Comparison of ENCODE assay signal across 8 cellular contexts in the genomic region with DNA sequence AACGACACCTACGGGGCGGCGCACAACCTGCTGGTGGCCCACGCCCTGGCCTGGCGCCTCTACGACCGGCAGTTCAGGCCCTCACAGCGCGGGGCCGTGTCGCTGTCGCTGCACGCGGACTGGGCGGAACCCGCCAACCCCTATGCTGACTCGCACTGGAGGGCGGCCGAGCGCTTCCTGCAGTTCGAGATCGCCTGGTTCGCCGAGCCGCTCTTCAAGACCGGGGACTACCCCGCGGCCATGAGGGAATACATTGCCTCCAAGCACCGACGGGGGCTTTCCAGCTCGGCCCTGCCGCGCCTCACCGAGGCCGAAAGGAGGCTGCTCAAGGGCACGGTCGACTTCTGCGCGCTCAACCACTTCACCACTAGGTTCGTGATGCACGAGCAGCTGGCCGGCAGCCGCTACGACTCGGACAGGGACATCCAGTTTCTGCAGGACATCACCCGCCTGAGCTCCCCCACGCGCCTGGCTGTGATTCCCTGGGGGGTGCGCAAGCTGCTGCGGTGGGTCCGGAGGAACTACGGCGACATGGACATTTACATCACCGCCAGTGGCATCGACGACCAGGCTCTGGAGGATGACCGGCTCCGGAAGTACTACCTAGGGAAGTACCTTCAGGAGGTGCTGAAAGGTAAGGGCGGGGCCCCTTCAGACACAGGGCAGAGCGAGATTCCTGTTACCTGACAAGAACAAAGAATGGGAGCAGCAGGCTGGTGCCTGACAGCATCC. TPM values are rescaled to one million over a fixed set of nuclear protein-coding genes. Genes with fewer than 3 reads are reported as not detected.
DNase-seq lines count a peak whose midpoint lies in the region; ATAC-seq and TF ChIP-seq lines count a peak whose summit lies in the region.

No MANE protein-coding gene starts in this region.

- no peaks in the 10 kb centered on the region for H3K27me3 ChIP-seq in muscle layer of colon (ENCODE audit: control insufficient read depth in 1 of 2, insufficient read depth in 2 of 2, low read length in 2 of 2)
- no peaks in the 10 kb centered on the region for H3K27me3 ChIP-seq in transverse colon

- peak; percentile 84 for ATAC-seq in HG03045 (IDR thresholded peaks at IDR 0.05; ENCODE audit: unreplicated experiment)

- TF ChIP-seq EP300 in transverse colon (IDR thresholded peaks at IDR 0.05; ENCODE audit: low read depth) = no peak

- in situ Hi-C loops in transverse colon (cut with MboI; ENCODE audit: low pct_ligation_motif_present in 1 of 4, low pct_unique_long_range_greater_than_20kb in 1 of 4, low sequenced_read_pairs in 3 of 4) = loop anchor here in 1 of 4 donors (25.0 kb wide), 1 partner anchor 560 kb away; no protein-coding TSS in a partner anchor

- peak; percentile 37 for DNase-seq in DMS153 (lab: John Stamatoyannopoulos, UW)
- no peak for DNase-seq in DMS153 treated with DMSO at 0.1 percent for 48 hours (lab: John Stamatoyannopoulos, UW; ENCODE audit: unreplicated experiment)
- DNase-seq in activated CD4-positive, alpha-beta T cell treated with anti-CD3 and anti-CD28 coated beads, Interleukin-2, amount 50 U/mL, for 4 hours = peak; percentile 6 to 7
- no peak for DNase-seq in epithelial cell of prostate (ENCODE audit: low read depth, low spot score)
- DNase-seq in transverse colon = peak; percentile 81
- no peak for DNase-seq in COR-L47 (lab: John Stamatoyannopoulos, UW)

- intact Hi-C loops in transverse colon (cut with DNase I; ENCODE audit: low total_unique reads) = no loop called here

- peak overlapping the region; percentile 40 for H3K27ac ChIP-seq in epithelial cell of prostate
- no peak overlapping the region for H3K27ac ChIP-seq in muscle layer of colon (ENCODE audit: low read depth, low read length)
- peak overlapping the region; percentile 73 to 84 (median 76) for H3K27ac ChIP-seq in transverse colon

- H3K9ac ChIP-seq in muscle layer of colon (ENCODE audit: low read length) = no peak overlapping the region

- no peaks in the 10 kb centered on the region for H3K4me1 ChIP-seq in muscle layer of colon (ENCODE audit: insufficient read depth, low read length)
- peaks cover 4 to 14% (median 8%) of the 10 kb centered on the region in 4 donors for H3K4me1 ChIP-seq in transverse colon

- WGBS in transverse colon (ENCODE audit: low coverage in 1 of 2), 2 donors = 16% methylated on average over 43 of the region's 61 CpGs; no CpG with 5 or more reads in 1 of the 2 donors

- TF ChIP-seq POLR2A in transverse colon (IDR thresholded peaks at IDR 0.05) = peak; percentile 64

- peak; percentile 4 to 66 (median 29) for TF ChIP-seq CTCF in transverse colon (IDR thresholded peaks at IDR 0.05)

- H3K4me3 ChIP-seq in muscle layer of colon (ENCODE audit: low read depth in 1 of 2, low read length in 2 of 2) = peak overlapping the region; percentile 17 to 66
- peak overlapping the region; percentile 29 to 51 (median 36) for H3K4me3 ChIP-seq in transverse colon

- H3K9me3 ChIP-seq in muscle layer of colon (ENCODE audit: low read length) (no peaks in the 10 kb centered on the region), transverse colon (no peaks in the 10 kb centered on the region)

- peaks cover 13% of the 10 kb centered on the region for H3K36me3 ChIP-seq in muscle layer of colon (ENCODE audit: insufficient read depth, low read length)
- H3K36me3 ChIP-seq in transverse colon = peaks cover 0 to 4% (median 2%) of the 10 kb centered on the region in 4 donors

RNA-seq across cellular contexts. Expression of a gene that starts 11.7 kb away (rescaled TPM):
- 1,000 to 10,000 TPM in 2 of 4 donors, 100 to 1,000 TPM in 2; 408 to 2,811 (median 1,755) TPM for total RNA-seq in transverse colon

RNA-seq across cellular contexts. Expression of a gene that starts 11.8 kb away (rescaled TPM):
- total RNA-seq in transverse colon = 10 to 100 TPM in 3 of 4 donors, 1 to 10 TPM in 1; 2.6 to 27.3 (median 13.0) TPM

RNA-seq across cellular contexts. Expression of a gene that starts 40.3 kb away (rescaled TPM):
- 1 to 10 TPM in 1 of 4 donors, under 1 TPM in 2, not detected in 1; 0.37 to 2.5 (median 0.79) TPM for total RNA-seq in transverse colon

Comparison
In these comparisons a context has a peak if more than half of its experiments do, and no peak if none do; other contexts are left out.
1. DNase-seq: peak in DMS153 (single experiment), activated CD4-positive, alpha-beta T cell treated with anti-CD3 and anti-CD28 coated beads, Interleukin-2, amount 50 U/mL, for 4 hours (2 of 2) and transverse colon (single experiment); none in DMS153 treated with DMSO at 0.1 percent for 48 hours (single experiment), epithelial cell of prostate (single experiment) and COR-L47 (single experiment).